Comparison of ENCODE assay signal across 17 cellular contexts in the genomic region with DNA sequence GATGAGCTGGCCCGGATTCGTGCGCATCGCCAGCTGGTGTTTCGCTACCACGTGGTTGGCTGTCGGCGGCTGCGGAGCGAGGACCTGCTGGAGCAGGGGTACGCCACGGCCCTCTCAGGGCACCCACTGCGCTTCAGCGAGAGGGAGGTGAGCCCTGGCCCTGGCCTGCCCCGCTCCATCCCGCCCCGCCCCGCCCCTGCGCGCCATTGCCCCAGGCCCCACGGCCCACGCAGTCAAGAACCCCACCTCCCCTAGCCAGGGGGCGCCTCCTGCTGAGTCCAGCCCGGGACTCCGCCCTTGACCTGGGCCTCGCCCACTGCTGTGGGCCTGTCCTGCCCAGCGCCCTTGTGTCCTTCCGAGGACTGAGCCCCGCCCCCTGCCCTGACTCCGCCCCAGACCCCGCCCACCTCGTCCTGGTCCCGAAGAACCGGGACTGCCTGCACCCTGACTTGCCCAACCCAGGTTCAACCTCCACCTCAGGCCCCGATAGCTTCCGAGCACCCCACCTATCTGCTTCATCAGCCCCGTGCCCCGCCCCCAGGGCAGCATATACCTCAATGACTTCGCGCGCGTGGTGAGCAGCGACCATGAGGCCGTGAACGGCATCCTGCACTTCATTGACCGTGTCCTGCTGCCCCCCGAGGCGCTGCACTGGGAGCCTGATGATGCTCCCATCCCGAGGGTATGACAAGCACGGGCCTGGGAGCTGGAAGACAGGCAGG. TPM values are rescaled to one million over a fixed set of nuclear protein-coding genes. Genes with fewer than 3 reads are reported as not detected.
DNase-seq lines count a peak whose midpoint lies in the region; ATAC-seq, FAIRE-seq and TF ChIP-seq lines count a peak whose summit lies in the region.
"Had no signal": no experiment of that assay in that cellular context is flagged by ENCODE, and none has a peak within 500 bp of the region (broad histone marks: within the 10 kb centered on the region; RNA-seq: fewer than 3 reads in every experiment).

No MANE protein-coding gene starts in this region.

- CTCF ChIA-PET in K562 (lab: Yijun Ruan, JAX; ENCODE audit: low intra/inter-chr PET ratio), result no interaction called here

- H4K20me1 ChIP-seq in K562 (replicated peaks; ENCODE audit: control insufficient read depth, insufficient read depth, low read length), result no peaks in the 10 kb centered on the region

- H3K9me3 ChIP-seq in ES-I3 (ENCODE audit: control insufficient read depth, insufficient read depth, low read length), result no peaks in the 10 kb centered on the region
- H3K9me3 ChIP-seq in K562 (replicated peaks; ENCODE audit: control insufficient read depth, insufficient read depth, low read depth, low read length), result no peaks in the 10 kb centered on the region
- H3K9me3 ChIP-seq in iPS-18a (ENCODE audit: control insufficient read depth, low read depth, low read length), result no peaks in the 10 kb centered on the region

- peaks cover 0 to 2% of the 10 kb centered on the region in 2 experiments; a peak in 1 of 5 replicates for H3K27me3 ChIP-seq in K562 (ENCODE audit: control insufficient read depth in 2 of 2, insufficient read depth in 2 of 2, low read length in 2 of 2)
- H3K27me3 ChIP-seq in iPS-18a (ENCODE audit: control insufficient read depth, insufficient read depth, low read length), result peaks cover 6% of the 10 kb centered on the region

- peak overlapping the region; percentile 59 for H3K4me2 ChIP-seq in K562 (ENCODE audit: insufficient read depth, low read length)
- H3K4me2 ChIP-seq: neural progenitor cell had no signal

- no peak for TF ChIP-seq RAD21 in K562 (CRISPR knock-in tag; conservative IDR thresholded peaks at IDR 0.05 in 1 of 2, IDR thresholded peaks at IDR 0.05 in 1 of 2)

- intact Hi-C loops in K562 (cut with micrococcal nuclease), result no loop called here

- no peaks in the 10 kb centered on the region for H3K36me3 Mint-ChIP-seq in chondrocyte (ENCODE audit: low read depth)
- H3K36me3 Mint-ChIP-seq: activated naive CD4-positive, alpha-beta T cell treated with anti-CD3 and anti-CD28 coated beads, Interleukin-2, amount 50 U/mL, for 72 hours; CD8-positive, alpha-beta memory T cell; immature natural killer cell had no signal

- no peaks in the 10 kb centered on the region for H3K36me3 ChIP-seq in ES-I3 (ENCODE audit: insufficient read depth, low read length)
- H3K36me3 ChIP-seq in K562 (ENCODE audit: control insufficient read depth, insufficient read depth, low read length), result peaks cover 5% of the 10 kb centered on the region; the same call in 1 of the 3 replicates
- H3K36me3 ChIP-seq in iPS-18a (ENCODE audit: control insufficient read depth, low read depth, low read length), result peaks cover 3% of the 10 kb centered on the region
- H3K36me3 ChIP-seq: neural progenitor cell had no signal

- TF ChIP-seq CTCF in K562 (IDR thresholded peaks at IDR 0.05 in 2 of 3, conservative IDR thresholded peaks at IDR 0.05 in 1 of 3; ENCODE audit: insufficient read depth in 2 of 3, low read depth in 1 of 3, low read length in 3 of 3), result 0 out of 6 replicates have a peak, but pooled peaks of 1 of the 3 experiments have one; percentile 5
- TF ChIP-seq CTCF in chondrocyte (IDR thresholded peaks at IDR 0.05), result no peak

- POLR2A ChIA-PET in K562 (lab: Yijun Ruan, JAX), result no interaction called here

- DNase-seq in K562 (ENCODE audit: extremely low read depth in 1 of 4, low spot score in 3 of 4) (peak; percentile 85 to 97 (median 96)), skeletal muscle cell (ENCODE audit: low read depth) (no peak), NCI-H526 treated with DMSO at 0.1 percent for 48 hours (lab: John Stamatoyannopoulos, UW) (no peak), chondrocyte (ENCODE audit: low spot score) (no peak), SIG-M5 treated with dmso at 0.1 percent for 504 hours (lab: John Stamatoyannopoulos, UW; ENCODE audit: unreplicated experiment) (no peak)
- DNase-seq: activated CD8-positive, alpha-beta T cell treated with anti-CD3 and anti-CD28 coated beads, Interleukin-2, amount 10 ng/mL, durations not matched to agents 7 days and 5 days; CD8-positive, alpha-beta memory T cell; effector CD8-positive, alpha-beta T cell; immature natural killer cell; NCI-H774; stimulated activated CD4-positive, alpha-beta T cell treated with anti-CD3 and anti-CD28 coated beads, Interleukin-4, amount 100 ng/mL, for 24 hours had no signal

- no peaks in the 10 kb centered on the region for H3K27me3 Mint-ChIP-seq in chondrocyte (ENCODE audit: low read depth)
- H3K27me3 Mint-ChIP-seq: CD8-positive, alpha-beta memory T cell had no signal

- peak; percentile 63 for FAIRE-seq in K562 (lab: Jason Lieb, UNC)
- FAIRE-seq: GM19239 had no signal

- BruUV-seq in K562 (replicated peaks; lab: Mats Ljungman, UMichigan), result no TSS peak

- no peaks in the 10 kb centered on the region for H3K9me1 ChIP-seq in K562 (ENCODE audit: control insufficient read depth, insufficient read depth, low read length)

- TF ChIP-seq EP300 in K562 (IDR thresholded peaks at IDR 0.05; ENCODE audit: low read length), result no peak

- H2AFZ ChIP-seq in K562 (ENCODE audit: low read depth, low read length), result peak overlapping the region; percentile 94
- H2AFZ ChIP-seq: neural progenitor cell had no signal

- no peak overlapping the region for H3K27ac Mint-ChIP-seq in chondrocyte (ENCODE audit: unreplicated experiment)
- H3K27ac Mint-ChIP-seq: activated CD8-positive, alpha-beta T cell treated with anti-CD3 and anti-CD28 coated beads, Interleukin-2, amount 10 ng/mL, durations not matched to agents 7 days and 5 days; activated naive CD4-positive, alpha-beta T cell treated with anti-CD3 and anti-CD28 coated beads, Interleukin-2, amount 50 U/mL, for 72 hours; immature natural killer cell; neural progenitor cell had no signal

- H3K4me3 ChIP-seq in K562 (peak overlapping the region; percentile 11), iPS-18a (ENCODE audit: low read length) (peak overlapping the region; percentile 48), skeletal muscle cell (ENCODE audit: low read depth, low read length) (peak overlapping the region; percentile 31)
- H3K4me3 ChIP-seq: neural progenitor cell had no signal

- no peaks in the 10 kb centered on the region for H3K4me1 Mint-ChIP-seq in chondrocyte (ENCODE audit: low read depth)
- H3K4me1 Mint-ChIP-seq: CD8-positive, alpha-beta memory T cell; immature natural killer cell had no signal

- in situ Hi-C loops in K562 (cut with MboI), result no loop called here

- WGBS in K562 (ENCODE audit: insufficient coverage, low coverage, missing lambda C conversion rate), result 13% methylated on average over 25 of the region's 50 CpGs

- H3K4me1 ChIP-seq in ES-I3 (ENCODE audit: insufficient read depth, low read length) (no peaks in the 10 kb centered on the region), K562 (replicated peaks in 1 of 2; ENCODE audit: control insufficient read depth in 2 of 2, insufficient read depth in 2 of 2, low read length in 2 of 2) (peaks cover 12 to 61% of the 10 kb centered on the region in 2 experiments; a peak in 4 of 5 replicates), iPS-18a (ENCODE audit: control insufficient read depth, low read depth, low read length) (no peaks in the 10 kb centered on the region)
- H3K4me1 ChIP-seq: neural progenitor cell had no signal

- no peaks in the 10 kb centered on the region for H3K9me3 Mint-ChIP-seq in chondrocyte (ENCODE audit: low read depth)
- H3K9me3 Mint-ChIP-seq: activated naive CD4-positive, alpha-beta T cell treated with anti-CD3 and anti-CD28 coated beads, Interleukin-2, amount 50 U/mL, for 72 hours; CD8-positive, alpha-beta memory T cell; immature natural killer cell; neural progenitor cell had no signal

- H3K27ac ChIP-seq in K562 (ENCODE audit: extremely low read depth, low read depth, low read length) (peak overlapping the region; percentile 6; the same call in 2 of the 3 replicates), iPS-18a (ENCODE audit: low read length) (no peak overlapping the region)
- H3K27ac ChIP-seq: neural progenitor cell had no signal

- H3K4me3 Mint-ChIP-seq in chondrocyte (ENCODE audit: unreplicated experiment), result no peak overlapping the region
- H3K4me3 Mint-ChIP-seq: activated CD8-positive, alpha-beta T cell treated with anti-CD3 and anti-CD28 coated beads, Interleukin-2, amount 10 ng/mL, durations not matched to agents 7 days and 5 days; CD8-positive, alpha-beta memory T cell; immature natural killer cell; neural progenitor cell had no signal

- peak overlapping the region; percentile 19; the same call in 1 of the 2 replicates for H3K9ac ChIP-seq in ES-I3 (ENCODE audit: low read depth, low read length)
- peak overlapping the region; percentile 31 to 82; a peak in 3 of 4 replicates for H3K9ac ChIP-seq in K562 (ENCODE audit: insufficient read depth in 1 of 2, low read depth in 2 of 2, low read length in 2 of 2)
- H3K9ac ChIP-seq in iPS-18a (ENCODE audit: low read length), result no peak overlapping the region
- H3K9ac ChIP-seq: neural progenitor cell had no signal

- no peaks in the 10 kb centered on the region for H3K79me2 ChIP-seq in K562 (ENCODE audit: control insufficient read depth, insufficient read depth, low read length)

- no peak for TF ChIP-seq POLR2A in K562 (conservative IDR thresholded peaks at IDR 0.05)

- peak; percentile 97 for ATAC-seq in K562
- ATAC-seq in GM21576 (IDR thresholded peaks at IDR 0.05; ENCODE audit: unreplicated experiment), result no peak
- ATAC-seq: activated CD8-positive, alpha-beta T cell treated with anti-CD3 and anti-CD28 coated beads, Interleukin-2, amount 10 ng/mL, durations not matched to agents 7 days and 5 days; activated naive CD4-positive, alpha-beta T cell treated with anti-CD3 and anti-CD28 coated beads, Interleukin-2, amount 50 U/mL, for 72 hours had no signal

RNA-seq across cellular contexts. Expression of a gene that starts 14.8 kb away (rescaled TPM):
- total RNA-seq in K562 (2011; cell fraction: chromatin; rRNA removed; ENCODE audit: low replicate concordance), result 149 and 396 TPM in 2 replicates
- 249 and 262 TPM in 2 replicates for total RNA-seq in K562 (2011; cell fraction: nucleolus; rRNA removed)
- 155 and 157 TPM in 2 replicates for total RNA-seq in K562 (2011; cell fraction: nucleoplasm; rRNA removed)
- total RNA-seq in K562 (2014; rRNA removed) (122 and 177 TPM in 2 replicates), K562 (2014; rRNA removed; fragmentation: Illumina TruSeq; extraction: Trizol) (52.5 and 60.9 TPM in 2 replicates), K562 (2015; rRNA removed; fragmentation: Illumina TruSeq; extraction: Trizol) (80.5 and 88.7 TPM in 2 replicates), K562 (2021) (168 and 171 TPM in 2 replicates), chondrocyte (283 to 309 TPM (median 298 TPM) in 3 replicates)
- polyA plus RNA-seq in K562 (2011; rRNA removed) (133 and 165 TPM in 2 replicates), K562 (2014; fragmentation: Illumina TruSeq; extraction: Trizol) (140 and 168 TPM in 2 replicates), K562 (2014; fragmentation: Nextera tagmentation; extraction: Ambion mirVana) (10 to 100 TPM; 25.6 to 37.5 TPM), K562 (2014; rRNA removed) (150 and 173 TPM in 2 replicates)
- 143 and 272 TPM in 2 replicates for polyA plus RNA-seq in K562 (2011; cell fraction: cytosol; rRNA removed)
- 440 and 526 TPM in 2 replicates for polyA plus RNA-seq in K562 (2011; cell fraction: nucleus; rRNA removed)
- 107 and 154 TPM in 2 replicates for polyA plus RNA-seq in K562 (2012)
- polyA minus RNA-seq in K562 (2011; rRNA and poly(A)+ RNA removed), result 77.2 and 97.0 TPM in 2 replicates
- polyA minus RNA-seq in K562 (2011; cell fraction: cytosol; rRNA and poly(A)+ RNA removed), result 74.4 and 91.0 TPM in 2 replicates
- 76.3 and 93.3 TPM in 2 replicates for polyA minus RNA-seq in K562 (2011; cell fraction: nucleus; rRNA and poly(A)+ RNA removed)

RNA-seq across cellular contexts. Expression of a gene that starts 17.5 kb away (rescaled TPM):
- total RNA-seq in K562 (2011; cell fraction: chromatin; rRNA removed; ENCODE audit: low replicate concordance), result 16.1 and 17.7 TPM in 2 replicates
- total RNA-seq in K562 (2011; cell fraction: nucleolus; rRNA removed), result 11.6 and 16.8 TPM in 2 replicates
- 22.7 and 45.6 TPM in 2 replicates for total RNA-seq in K562 (2011; cell fraction: nucleoplasm; rRNA removed)
- total RNA-seq in K562 (2014; rRNA removed) (28.6 and 41.1 TPM in 2 replicates), K562 (2014; rRNA removed; fragmentation: Illumina TruSeq; extraction: Trizol) (13.8 and 16.4 TPM in 2 replicates), K562 (2015; rRNA removed; fragmentation: Illumina TruSeq; extraction: Trizol) (33.8 and 38.3 TPM in 2 replicates), K562 (2021) (23.3 and 32.2 TPM in 2 replicates), chondrocyte (13.7 to 30.4 TPM (median 16.9 TPM) in 3 replicates)
- polyA plus RNA-seq in K562 (2011; rRNA removed) (10.2 and 11.3 TPM in 2 replicates), K562 (2014; fragmentation: Illumina TruSeq; extraction: Trizol) (18.0 and 31.0 TPM in 2 replicates), K562 (2014; fragmentation: Nextera tagmentation; extraction: Ambion mirVana) (10 to 100 TPM; 36.3 to 36.7 TPM), K562 (2014; rRNA removed) (45.3 and 55.4 TPM in 2 replicates)
- polyA plus RNA-seq in K562 (2011; cell fraction: cytosol; rRNA removed), result 12.1 and 14.9 TPM in 2 replicates
- 17.8 and 22.9 TPM in 2 replicates for polyA plus RNA-seq in K562 (2011; cell fraction: nucleus; rRNA removed)
- polyA plus RNA-seq in K562 (2012), result 36.7 and 97.1 TPM in 2 replicates
- 7.6 and 8.3 TPM in 2 replicates for polyA minus RNA-seq in K562 (2011; rRNA and poly(A)+ RNA removed)
- 9.0 and 12.3 TPM in 2 replicates for polyA minus RNA-seq in K562 (2011; cell fraction: cytosol; rRNA and poly(A)+ RNA removed)
- 6.5 and 9.8 TPM in 2 replicates for polyA minus RNA-seq in K562 (2011; cell fraction: nucleus; rRNA and poly(A)+ RNA removed)

RNA-seq across cellular contexts. Expression of a gene that starts 23.7 kb away (rescaled TPM):
- total RNA-seq in K562 (2011; cell fraction: chromatin; rRNA removed; ENCODE audit: low replicate concordance), result 6.3 and 21.2 TPM in 2 replicates
- total RNA-seq in K562 (2011; cell fraction: nucleolus; rRNA removed), result 16.3 and 17.0 TPM in 2 replicates
- 8.3 and 8.5 TPM in 2 replicates for total RNA-seq in K562 (2011; cell fraction: nucleoplasm; rRNA removed)
- total RNA-seq in K562 (2014; rRNA removed) (1.6 and 3.4 TPM in 2 replicates), K562 (2014; rRNA removed; fragmentation: Illumina TruSeq; extraction: Trizol) (1.1 TPM in 2 replicates), K562 (2015; rRNA removed; fragmentation: Illumina TruSeq; extraction: Trizol) (0.75 and 1.2 TPM in 2 replicates), K562 (2021) (3.9 and 4.7 TPM in 2 replicates), chondrocyte (not detected in 3 replicates)
- polyA plus RNA-seq in K562 (2011; rRNA removed) (1.8 and 4.4 TPM in 2 replicates), K562 (2014; fragmentation: Illumina TruSeq; extraction: Trizol) (0.86 and 1.6 TPM in 2 replicates), K562 (2014; fragmentation: Nextera tagmentation; extraction: Ambion mirVana) (under 1 TPM; 0.20 TPM), K562 (2014; rRNA removed) (1.8 and 3.4 TPM in 2 replicates)
- polyA plus RNA-seq in K562 (2011; cell fraction: cytosol; rRNA removed), result 2.6 and 3.1 TPM in 2 replicates
- polyA plus RNA-seq in K562 (2011; cell fraction: nucleus; rRNA removed), result 34.1 and 41.9 TPM in 2 replicates
- polyA plus RNA-seq in K562 (2012), result 1.6 and 2.7 TPM in 2 replicates
- polyA minus RNA-seq in K562 (2011; rRNA and poly(A)+ RNA removed), result 1.6 and 2.3 TPM in 2 replicates
- polyA minus RNA-seq in K562 (2011; cell fraction: cytosol; rRNA and poly(A)+ RNA removed), result 1.9 and 3.1 TPM in 2 replicates
- 8.5 and 12.6 TPM in 2 replicates for polyA minus RNA-seq in K562 (2011; cell fraction: nucleus; rRNA and poly(A)+ RNA removed)

Comparison
In these comparisons a context has a peak if more than half of its experiments do, and no peak if none do; other contexts are left out.
1. DNase-seq: peak in K562 (4 of 4); none in skeletal muscle cell (single experiment), NCI-H526 treated with DMSO at 0.1 percent for 48 hours (single experiment), chondrocyte (single experiment) and SIG-M5 treated with dmso at 0.1 percent for 504 hours (single experiment).
2. Peak in every context shown above with its lines, with median percentiles within 50 percentile points of each other: H3K4me3 ChIP-seq.